ENCODE assay signal across 26 cellular contexts in genomic region chr17:47335101-47335936, GRCh38. TPM values are rescaled to one million over a fixed set of nuclear protein-coding genes. Genes with fewer than 3 reads are reported as not detected.
DNase-seq lines count a peak whose midpoint lies in the region; ATAC-seq, FAIRE-seq and TF ChIP-seq lines count a peak whose summit lies in the region.
"Had no signal": no experiment of that assay in that cellular context is flagged by ENCODE, and none has a peak within 500 bp of the region (broad histone marks: within the 10 kb centered on the region; RNA-seq: fewer than 3 reads in every experiment).

No MANE protein-coding gene starts in this region.

- H3K4me1 ChIP-seq in SK-N-SH (ENCODE audit: control insufficient read depth in 1 of 2, insufficient read depth in 2 of 2, low read depth in 1 of 2, low read length in 1 of 2) (no peaks in the 10 kb centered on the region), K562 (replicated peaks in 1 of 2; ENCODE audit: control insufficient read depth in 2 of 2, insufficient read depth in 2 of 2, low read length in 2 of 2) (no peaks in the 10 kb centered on the region), lower lobe of right lung (no peaks in the 10 kb centered on the region)
- H3K4me1 ChIP-seq: SJSA1 had no signal

- intact Hi-C loops in K562 (cut with micrococcal nuclease) (no loop called here), lower lobe of right lung (cut with DNase I) (no loop called here), Right ventricle myocardium inferior (cut with DNase I) (no loop called here)

- no peaks in the 10 kb centered on the region for H3K9me1 ChIP-seq in K562 (ENCODE audit: control insufficient read depth, insufficient read depth, low read length)

- H3K27me3 Mint-ChIP-seq in stimulated activated naive B cell treated with anti-CD40 and anti-IgM and Interleukin-4, amounts not matched to agents 10 μg/mL and 1 μg/mL and 100 μg/mL, for 72 hours, result no peaks in the 10 kb centered on the region
- no peaks in the 10 kb centered on the region for H3K27me3 Mint-ChIP-seq in HFFc6 (ENCODE audit: insufficient read depth)

- DNase-seq in SK-N-SH (no peak), K562 (ENCODE audit: extremely low read depth in 1 of 4, low spot score in 3 of 4) (no peak), fibroblast of villous mesenchyme (ENCODE audit: low read depth) (peak; percentile 14), lower lobe of right lung (no peak), HFFc6 (no peak), Right ventricle myocardium inferior (ENCODE audit: missing footprints) (no peak)
- DNase-seq in stimulated activated naive B cell treated with anti-CD40 and anti-IgM and Interleukin-4, amounts not matched to agents 10 μg/mL and 1 μg/mL and 100 μg/mL, for 72 hours, result no peak
- DNase-seq: AML-193, DMS53, GDM1, MM.1S, NCI-H1092 treated with DMSO at 0.1 percent for 48 hours, NCI-H1436 treated with DMSO at 0.1 percent for 48 hours, NCI-H1930, NCI-H2227 treated with DMSO at 0.1 percent for 48 hours, NCI-H524, NCI-H774 had no signal

- peak; percentile 60 for ATAC-seq in SK-N-SH treated with all-trans-retinoic acid at 6 μM for 48 hours
- ATAC-seq in K562, result no peak
- no peak for ATAC-seq in stimulated activated naive B cell treated with anti-CD40 and anti-IgM and Interleukin-4, amounts not matched to agents 10 μg/mL and 1 μg/mL and 100 μg/mL, for 72 hours (replicated peaks)
- no peak for ATAC-seq in lower lobe of right lung
- no peak for ATAC-seq in Right ventricle myocardium inferior

- H3K9me3 ChIP-seq in SK-N-SH, result 0 out of 2 replicates have a peak, but pooled peaks cover 3% of the 10 kb centered on the region
- H3K9me3 ChIP-seq in K562 (replicated peaks; ENCODE audit: control insufficient read depth, insufficient read depth, low read depth, low read length), result no peaks in the 10 kb centered on the region
- no peaks in the 10 kb centered on the region for H3K9me3 ChIP-seq in lower lobe of right lung
- H3K9me3 ChIP-seq: SJSA1 had no signal

- TF ChIP-seq CTCF in SK-N-SH (IDR thresholded peaks at IDR 0.05), result no peak
- TF ChIP-seq CTCF in K562 (IDR thresholded peaks at IDR 0.05 in 2 of 3, conservative IDR thresholded peaks at IDR 0.05 in 1 of 3; ENCODE audit: insufficient read depth in 2 of 3, low read depth in 1 of 3, low read length in 3 of 3), result no peak
- TF ChIP-seq CTCF in fibroblast of villous mesenchyme (IDR thresholded peaks at IDR 0.05; ENCODE audit: insufficient read depth, low read depth, low read length), result no peak
- no peak for TF ChIP-seq CTCF in lower lobe of right lung (IDR thresholded peaks at IDR 0.05)
- TF ChIP-seq CTCF in HFFc6 (IDR thresholded peaks at IDR 0.05), result no peak

- TF ChIP-seq POLR2A in K562 (conservative IDR thresholded peaks at IDR 0.05), result no peak

- in situ Hi-C loops in K562 (cut with MboI), result no loop called here

- H3K79me2 ChIP-seq in SK-N-SH (ENCODE audit: insufficient read depth) (no peaks in the 10 kb centered on the region), K562 (ENCODE audit: control insufficient read depth, insufficient read depth, low read length) (no peaks in the 10 kb centered on the region)

- H3K27ac ChIP-seq in SK-N-SH (ENCODE audit: low read depth in 2 of 2, low read length in 1 of 2), result no peak overlapping the region
- H3K27ac ChIP-seq in K562 (ENCODE audit: extremely low read depth, low read depth, low read length), result no peak overlapping the region
- H3K27ac ChIP-seq in lower lobe of right lung, result no peak overlapping the region
- H3K27ac ChIP-seq: 22Rv1, SJSA1 had no signal

- no peaks in the 10 kb centered on the region for H3K4me1 Mint-ChIP-seq in stimulated activated naive B cell treated with anti-CD40 and anti-IgM and Interleukin-4, amounts not matched to agents 10 μg/mL and 1 μg/mL and 100 μg/mL, for 72 hours
- H3K4me1 Mint-ChIP-seq in HFFc6 (ENCODE audit: low read depth), result no peaks in the 10 kb centered on the region

- CTCF ChIA-PET in SK-N-SH (lab: Yijun Ruan, JAX), result interaction anchor here (0.9 to 1.7 kb wide), 3 partner anchors 19 to 281 kb away, joined by 3 to 4 read pairs (median 3); no protein-coding TSS in a partner anchor
- CTCF ChIA-PET in K562 (lab: Yijun Ruan, JAX; ENCODE audit: low intra/inter-chr PET ratio), result no interaction called here

- WGBS in SK-N-SH (ENCODE audit: low lambda C conversion rate), result 71% methylated on average over 4 of the region's 4 CpGs
- WGBS in K562 (ENCODE audit: insufficient coverage, low coverage, missing lambda C conversion rate), result 34% methylated on average over 4 of the region's 4 CpGs

- TF ChIP-seq RAD21 in SK-N-SH (IDR thresholded peaks at IDR 0.05; ENCODE audit: low read length) (no peak), K562 (CRISPR knock-in tag; conservative IDR thresholded peaks at IDR 0.05 in 1 of 2, IDR thresholded peaks at IDR 0.05 in 1 of 2) (no peak)

- no peak for FAIRE-seq in K562 (lab: Jason Lieb, UNC)
- FAIRE-seq: D721Med, GM18507, GM19239, H1, RCC 7860 had no signal

- H3K4me2 ChIP-seq in SK-N-SH, result no peak overlapping the region
- no peak overlapping the region for H3K4me2 ChIP-seq in K562 (ENCODE audit: insufficient read depth, low read length)

- H3K27me3 ChIP-seq in SK-N-SH (ENCODE audit: insufficient read depth), result no peaks in the 10 kb centered on the region
- no peaks in the 10 kb centered on the region for H3K27me3 ChIP-seq in K562 (ENCODE audit: control insufficient read depth in 2 of 2, insufficient read depth in 2 of 2, low read length in 2 of 2)
- no peaks in the 10 kb centered on the region for H3K27me3 ChIP-seq in lower lobe of right lung (ENCODE audit: low read depth)
- H3K27me3 ChIP-seq: SJSA1 had no signal

- POLR2A ChIA-PET in SK-N-SH (lab: Yijun Ruan, JAX), result interaction anchor here (0.6 kb wide), 1 partner anchor 20 kb away, joined by 3 read pairs; no protein-coding TSS in a partner anchor
- POLR2A ChIA-PET in K562 (lab: Yijun Ruan, JAX), result interaction anchor here (0.9 kb wide), 1 partner anchor 12 kb away, joined by 4 read pairs; the partner anchor contains the start of gene EFCAB13

- H3F3A ChIP-seq in SK-N-SH (replicated peaks; ENCODE audit: insufficient read depth), result no peaks in the 10 kb centered on the region

- TF ChIP-seq EP300 in SK-N-SH (IDR thresholded peaks at IDR 0.05; ENCODE audit: borderline replicate concordance in 1 of 2, low read depth in 1 of 2, low read length in 1 of 2) (no peak), K562 (IDR thresholded peaks at IDR 0.05; ENCODE audit: low read length) (no peak)

- H2AFZ ChIP-seq in SK-N-SH (ENCODE audit: low read depth), result no peak overlapping the region
- H2AFZ ChIP-seq in K562 (ENCODE audit: low read depth, low read length), result no peak overlapping the region

- H3K9ac ChIP-seq in SK-N-SH (no peak overlapping the region), K562 (ENCODE audit: insufficient read depth in 1 of 2, low read depth in 2 of 2, low read length in 2 of 2) (no peak overlapping the region)

- H3K36me3 Mint-ChIP-seq in stimulated activated naive B cell treated with anti-CD40 and anti-IgM and Interleukin-4, amounts not matched to agents 10 μg/mL and 1 μg/mL and 100 μg/mL, for 72 hours, result peaks cover 40 to 49% of the 10 kb centered on the region in 2 donors
- no peaks in the 10 kb centered on the region for H3K36me3 Mint-ChIP-seq in HFFc6 (ENCODE audit: low read depth)

- peak overlapping the region; percentile 56 for H3K27ac Mint-ChIP-seq in stimulated activated naive B cell treated with anti-CD40 and anti-IgM and Interleukin-4, amounts not matched to agents 10 μg/mL and 1 μg/mL and 100 μg/mL, for 72 hours
- H3K27ac Mint-ChIP-seq in HFFc6, result no peak overlapping the region

- no TSS peak for BruUV-seq in K562 (replicated peaks; lab: Mats Ljungman, UMichigan)

- H3K36me3 ChIP-seq in SK-N-SH (replicated peaks in 1 of 2; ENCODE audit: control insufficient read depth in 1 of 2, insufficient read depth in 2 of 2, low read length in 1 of 2) (no peaks in the 10 kb centered on the region), K562 (ENCODE audit: control insufficient read depth, insufficient read depth, low read length) (no peaks in the 10 kb centered on the region), lower lobe of right lung (no peaks in the 10 kb centered on the region)
- H3K36me3 ChIP-seq: SJSA1 had no signal

- H4K20me1 ChIP-seq in SK-N-SH (ENCODE audit: insufficient read depth), result no peaks in the 10 kb centered on the region
- H4K20me1 ChIP-seq in K562 (replicated peaks; ENCODE audit: control insufficient read depth, insufficient read depth, low read length), result no peaks in the 10 kb centered on the region

- no peaks in the 10 kb centered on the region for H3K9me3 Mint-ChIP-seq in stimulated activated naive B cell treated with anti-CD40 and anti-IgM and Interleukin-4, amounts not matched to agents 10 μg/mL and 1 μg/mL and 100 μg/mL, for 72 hours
- H3K9me3 Mint-ChIP-seq in HFFc6, result no peaks in the 10 kb centered on the region

- no peaks in the 10 kb centered on the region for H3K9me2 ChIP-seq in SK-N-SH

- no peak overlapping the region for H3K4me3 Mint-ChIP-seq in stimulated activated naive B cell treated with anti-CD40 and anti-IgM and Interleukin-4, amounts not matched to agents 10 μg/mL and 1 μg/mL and 100 μg/mL, for 72 hours
- no peak overlapping the region for H3K4me3 Mint-ChIP-seq in HFFc6
- H3K4me3 Mint-ChIP-seq: CD14-positive monocyte had no signal

- H3K4me3 ChIP-seq in SK-N-SH (ENCODE audit: low read depth in 2 of 2, low read length in 1 of 2) (no peak overlapping the region), K562 (no peak overlapping the region), fibroblast of villous mesenchyme (ENCODE audit: low read depth, low read length) (no peak overlapping the region), lower lobe of right lung (no peak overlapping the region)
- H3K4me3 ChIP-seq: SJSA1 had no signal

RNA-seq across cellular contexts. Expression of gene EFCAB13, which starts 11.6 kb away (rescaled TPM):
- 0.16 and 0.36 TPM in 2 replicates for polyA plus RNA-seq in SK-N-SH (2012; rRNA removed)
- 0.09 and 0.28 TPM in 2 replicates for polyA plus RNA-seq in SK-N-SH (2012; cell fraction: cytosol; rRNA removed)
- polyA plus RNA-seq in SK-N-SH (2012; cell fraction: nucleus; rRNA removed), result 0.21 and 0.45 TPM in 2 replicates
- 1.8 and 4.2 TPM in 2 replicates for total RNA-seq in K562 (2011; cell fraction: chromatin; rRNA removed; ENCODE audit: low replicate concordance)
- 0.66 TPM in 1 of 2 replicates, not detected in the other for total RNA-seq in K562 (2011; cell fraction: nucleolus; rRNA removed)
- 1.1 and 2.4 TPM in 2 replicates for total RNA-seq in K562 (2011; cell fraction: nucleoplasm; rRNA removed)
- total RNA-seq in K562 (2014; rRNA removed), result 1.3 and 3.1 TPM in 2 replicates
- 1.3 TPM in 2 replicates for total RNA-seq in K562 (2014; rRNA removed; fragmentation: Illumina TruSeq; extraction: Trizol)
- total RNA-seq in K562 (2015; rRNA removed; fragmentation: Illumina TruSeq; extraction: Trizol), result 0.69 and 1.2 TPM in 2 replicates
- 1.0 and 2.6 TPM in 2 replicates for total RNA-seq in K562 (2021)
- polyA plus RNA-seq in K562 (2011; rRNA removed), result 0.70 and 1.1 TPM in 2 replicates
- 0.09 TPM in 1 of 2 replicates, not detected in the other for polyA plus RNA-seq in K562 (2011; cell fraction: cytosol; rRNA removed)
- polyA plus RNA-seq in K562 (2011; cell fraction: nucleus; rRNA removed), result 1.0 and 1.2 TPM in 2 replicates
- 0.83 and 2.9 TPM in 2 replicates for polyA plus RNA-seq in K562 (2012)
- polyA plus RNA-seq in K562 (2014; fragmentation: Illumina TruSeq; extraction: Trizol), result 0.95 and 1.2 TPM in 2 replicates
- under 1 TPM; 0.46 TPM for polyA plus RNA-seq in K562 (2014; fragmentation: Nextera tagmentation; extraction: Ambion mirVana)
- 0.32 and 2.7 TPM in 2 replicates for polyA plus RNA-seq in K562 (2014; rRNA removed)
- 1.6 and 2.1 TPM in 2 replicates for polyA minus RNA-seq in K562 (2011; rRNA and poly(A)+ RNA removed)
- polyA minus RNA-seq in K562 (2011; cell fraction: cytosol; rRNA and poly(A)+ RNA removed), result not detected in 2 replicates
- 0.67 and 1.4 TPM in 2 replicates for polyA minus RNA-seq in K562 (2011; cell fraction: nucleus; rRNA and poly(A)+ RNA removed)
- total RNA-seq in fibroblast of villous mesenchyme, result 3.9 and 7.7 TPM in 2 replicates
- total RNA-seq in lower lobe of right lung, result 13.0 TPM
- 1 to 10 TPM in 4 of 6 experiments, under 1 TPM in 2; 0.59 to 1.8 (median 1.2) TPM for total RNA-seq in HFFc6 (2021; fragmentation: NEBNext Ultra II Directional; extraction: Animal tissue kit (Norgen Biotek cat#: 25700))
- total RNA-seq in Right ventricle myocardium inferior, result 2.0 TPM
